ENCODE assay signal across 8 cellular contexts in the genomic region with DNA sequence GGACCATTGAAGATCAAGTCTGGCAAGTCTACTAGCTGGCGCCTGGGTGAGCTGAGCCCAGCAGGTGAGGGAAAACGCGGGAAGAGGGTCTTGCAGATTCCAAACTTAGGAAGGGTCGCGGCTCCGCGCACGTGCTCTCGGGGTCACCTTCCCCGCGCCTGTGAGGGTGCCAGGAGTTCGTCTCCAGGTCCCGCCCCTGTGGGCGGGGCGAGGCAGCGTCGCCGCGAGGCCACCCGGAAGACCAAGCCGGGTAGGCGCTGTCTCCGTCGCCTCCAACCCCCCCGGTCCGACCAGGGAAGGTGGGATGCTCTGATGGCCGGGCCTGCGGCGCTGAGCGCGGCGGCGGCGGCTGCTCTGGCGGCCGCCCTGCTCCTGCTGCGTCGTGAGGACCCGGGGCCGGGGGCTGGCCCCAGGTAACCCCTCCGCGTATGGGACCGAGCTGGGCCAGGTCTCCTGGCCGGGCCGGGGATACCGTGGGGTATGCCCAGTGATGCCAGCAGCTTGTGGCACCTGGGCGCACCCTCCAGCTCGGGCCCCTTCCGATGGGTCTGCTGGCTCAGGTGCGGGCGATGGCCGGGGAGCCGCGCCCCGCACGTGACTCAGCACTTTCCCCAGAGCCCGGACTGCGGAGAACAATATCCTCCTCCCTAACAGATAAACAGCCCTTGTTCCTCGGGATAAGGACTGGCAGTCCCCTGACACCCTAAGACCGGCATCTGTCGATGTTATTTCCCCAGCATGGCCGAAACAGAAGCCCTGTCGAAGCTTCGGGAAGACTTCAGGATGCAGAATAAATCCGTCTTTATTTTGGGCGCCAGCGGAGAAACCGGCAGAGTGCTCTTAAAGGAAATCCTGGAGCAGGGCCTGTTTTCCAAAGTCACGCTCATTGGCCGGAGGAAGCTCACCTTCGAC. TPM values are rescaled to one million over a fixed set of nuclear protein-coding genes. Genes with fewer than 3 reads are reported as not detected.
DNase-seq lines count a peak whose midpoint lies in the region; ATAC-seq, FAIRE-seq and TF ChIP-seq lines count a peak whose summit lies in the region.

A gene (plus strand): TSS at position 215 of the 912 bp plus-strand sequence. CDS start 524 bp downstream, at position 739.

- peak; percentile 64 for DNase-seq in M059J (ENCODE audit: low read depth)
- DNase-seq in bronchial epithelial cell (ENCODE audit: low read depth), result peak; percentile 46
- peak; percentile 61 for DNase-seq in iris pigment epithelial cell (ENCODE audit: low read depth)
- DNase-seq in spleen, result peak; percentile 96
- no peak for DNase-seq in RCC 7860 (ENCODE audit: low spot score)

- H3K27me3 ChIP-seq in bronchial epithelial cell (ENCODE audit: control insufficient read depth, insufficient read depth, low read length) (no peaks in the 10 kb centered on the region), spleen (replicated peaks in 1 of 7) (no peaks in the 10 kb centered on the region)

- TF ChIP-seq CTCF in WI38 (IDR thresholded peaks at IDR 0.05; ENCODE audit: low read depth, low read length), result no peak
- TF ChIP-seq CTCF in bronchial epithelial cell (IDR thresholded peaks at IDR 0.05; ENCODE audit: insufficient read depth, low read length, severe bottlenecking), result no peak
- TF ChIP-seq CTCF in spleen (IDR thresholded peaks at IDR 0.05 in 8 of 11, conservative IDR thresholded peaks at IDR 0.05 in 3 of 11), result no peak

- H3K27ac ChIP-seq in spleen, result peak within 1 kb of the TSS; percentile 86 to 98 (median 92)

- peak; percentile 93 for ATAC-seq in GM21737 (IDR thresholded peaks at IDR 0.05; ENCODE audit: unreplicated experiment)

- TF ChIP-seq POLR2A in spleen (IDR thresholded peaks at IDR 0.05), result no peak

- H3K4me3 ChIP-seq in WI38 (ENCODE audit: low read depth, low read length), result peak within 1 kb of the TSS; percentile 71
- H3K4me3 ChIP-seq in bronchial epithelial cell (ENCODE audit: low read depth, low read length), result peak within 1 kb of the TSS; percentile 58
- H3K4me3 ChIP-seq in spleen, result peak within 1 kb of the TSS; percentile 82 to 93 (median 85)

- H3K4me1 ChIP-seq in ES-I3 (ENCODE audit: insufficient read depth, low read length) (peaks cover 19% of the 10 kb centered on the region), spleen (peaks cover 10 to 70% (median 44%) of the 10 kb centered on the region in 6 donors)

- FAIRE-seq in bronchial epithelial cell (lab: Jason Lieb, UNC) (no peak), RCC 7860 (lab: Jason Lieb, UNC) (no peak)

- 2 to 4% (median 3%) methylated on average over 15 to 71 of the region's 71 CpGs for WGBS in spleen, 5 donors

- H3K36me3 ChIP-seq in ES-I3 (ENCODE audit: insufficient read depth, low read length) (no peaks in the 10 kb centered on the region), bronchial epithelial cell (ENCODE audit: control insufficient read depth, insufficient read depth, low read length) (no peaks in the 10 kb centered on the region), spleen (peaks cover 0 to 24% (median 2%) of the 10 kb centered on the region in 6 donors)

- H3K9ac ChIP-seq in ES-I3 (ENCODE audit: low read depth, low read length), result peak within 1 kb of the TSS; percentile 79

- intact Hi-C loops in spleen (cut with DNase I; ENCODE audit: low total_unique reads), result no loop called here

- H3K9me3 ChIP-seq in ES-I3 (ENCODE audit: control insufficient read depth, insufficient read depth, low read length), result no peaks in the 10 kb centered on the region
- H3K9me3 ChIP-seq in spleen, result no peaks in the 10 kb centered on the region

RNA-seq across cellular contexts. Expression of the gene that starts here (rescaled TPM):
- 63.2 and 85.0 TPM in 2 replicates for total RNA-seq in M059J (2014; rRNA removed; shearing (Covaris generic))
- 84.5 and 94.0 TPM in 2 replicates for total RNA-seq in bronchial epithelial cell
- 10 to 100 TPM; 35.6 to 70.2 (median 43.2) TPM for total RNA-seq in spleen
- 10 to 100 TPM; 24.3 to 42.7 (median 30.6) TPM for polyA plus RNA-seq in spleen
